ENCODE assay signal across 11 cellular contexts in genomic region chr16:12257926-12258561, GRCh38.
DNase-seq lines count a peak whose midpoint lies in the region; ATAC-seq, FAIRE-seq and TF ChIP-seq lines count a peak whose summit lies in the region.
"Had no signal": no experiment of that assay in that cellular context is flagged by ENCODE, and none has a peak within 500 bp of the region (broad histone marks: within the 10 kb centered on the region; RNA-seq: fewer than 3 reads in every experiment).

No MANE protein-coding gene starts in this region.

- no peak overlapping the region for H2AK5ac ChIP-seq in H1 (ENCODE audit: low read depth, low read length)

- no peak overlapping the region for H3K4me3 ChIP-seq in H1 (ENCODE audit: extremely low read depth in 1 of 4, insufficient read depth in 2 of 4, low read depth in 3 of 4, low read length in 4 of 4)

- H3K4me1 ChIP-seq in H1 (replicated peaks in 1 of 4; ENCODE audit: control insufficient read depth in 3 of 4, insufficient read depth in 4 of 4, low read length in 3 of 4): no peaks in the 10 kb centered on the region

- no peaks in the 10 kb centered on the region for H3K27me3 ChIP-seq in H1 (replicated peaks in 1 of 4; ENCODE audit: control insufficient read depth in 3 of 4, extremely low read depth in 1 of 4, insufficient read depth in 3 of 4, low read length in 3 of 4)

- peak; percentile 42 for DNase-seq in NCI-H2171 treated with DMSO at 0.1 percent for 48 hours (lab: John Stamatoyannopoulos, UW)
- no peak for DNase-seq in NCI-H2171 (lab: John Stamatoyannopoulos, UW)
- peak; percentile 89 for DNase-seq in NCI-H345 (lab: John Stamatoyannopoulos, UW)
- no peak for DNase-seq in H1 (ENCODE audit: low read depth in 1 of 2, low spot score in 2 of 2)
- peak in 14 of 49 donors; percentile 9 to 45 (median 22) for DNase-seq in substantia nigra (lab: John Stamatoyannopoulos, UW)
- DNase-seq in activated T-cell treated with anti-CD3 and anti-CD28 coated beads for 4 hours: no peak
- DNase-seq in H54 (ENCODE audit: insufficient read length, low spot score): no peak
- DNase-seq: GF-D8; stimulated activated CD4-positive, alpha-beta T cell treated with anti-CD3 and anti-CD28 coated beads, Interleukin-2, amount 100 ng/mL, for 48 hours had no signal

- H3K4me3 Mint-ChIP-seq in activated T-helper 17 cell treated with anti-CD3 and anti-CD28 coated beads, Interleukin-2, amount 50 U/mL, for 72 hours: no peak overlapping the region

- H3K27ac Mint-ChIP-seq in activated T-helper 17 cell treated with anti-CD3 and anti-CD28 coated beads, Interleukin-2, amount 50 U/mL, for 72 hours: no peak overlapping the region

- H3K79me1 ChIP-seq in H1 (ENCODE audit: low read depth, low read length): no peaks in the 10 kb centered on the region

- no peak overlapping the region for H2BK5ac ChIP-seq in H1 (ENCODE audit: low read depth, low read length)

- H4K91ac ChIP-seq in H1 (replicated peaks; ENCODE audit: insufficient read length, low read length): no peak overlapping the region

- 88% methylated on average over 12 of the region's 12 CpGs; no CpG with 5 or more reads in 1 of the 2 experiments for WGBS in H1 (ENCODE audit: extremely low coverage in 1 of 2, insufficient coverage in 1 of 2, insufficient read length in 1 of 2, insufficient replicate concordance in 2 of 2, low coverage in 1 of 2, low lambda C conversion rate in 2 of 2, missing lambda C conversion rate in 1 of 2), 2 experiments

- no peaks in the 10 kb centered on the region for H3K79me2 ChIP-seq in H1 (ENCODE audit: control insufficient read depth in 1 of 2, insufficient read depth in 2 of 2, low read length in 2 of 2)

- no peak overlapping the region for H4K5ac ChIP-seq in H1 (ENCODE audit: insufficient read length, low read depth, low read length)

- TF ChIP-seq CTCF in H1 (IDR thresholded peaks at IDR 0.05; ENCODE audit: control extremely low read depth in 1 of 3, insufficient read depth in 1 of 3, low read depth in 1 of 3, low read length in 3 of 3): peak; percentile 36 to 47 (median 43)

- TF ChIP-seq RAD21 in H1 (IDR thresholded peaks at IDR 0.05 in 1 of 2, conservative IDR thresholded peaks at IDR 0.05 in 1 of 2; ENCODE audit: low read depth in 2 of 2, low read length in 2 of 2): peak; percentile 40 to 51

- H3K18ac ChIP-seq in H1 (ENCODE audit: extremely low read depth, low read length): no peak overlapping the region

- no peaks in the 10 kb centered on the region for H3K23me2 ChIP-seq in H1 (ENCODE audit: low read depth, low read length)

- H3K27ac ChIP-seq in H1 (ENCODE audit: low read depth, low read length) (no peak overlapping the region), substantia nigra (ENCODE audit: low read depth, low read length, poor library complexity, severe bottlenecking) (peak overlapping the region; percentile 56)

- no peak for ATAC-seq in activated T-helper 17 cell treated with anti-CD3 and anti-CD28 coated beads, Interleukin-2, amount 50 U/mL, for 72 hours (replicated peaks)

- CTCF ChIA-PET in H1 (lab: Charles Lee; ENCODE audit: partially characterized antibody): interaction anchor here (1.0 to 6.4 kb wide), 8 partner anchors 9 to 163 kb away, joined by 3 to 59 read pairs (median 5); no protein-coding TSS in a partner anchor

- H4K8ac ChIP-seq in H1 (ENCODE audit: extremely low read depth, insufficient read depth, low read length): peak overlapping the region; percentile 74; the same call in 1 of the 2 replicates

- H2BK120ac ChIP-seq in H1 (replicated peaks; ENCODE audit: low read depth, low read length): no peak overlapping the region

- H3K9me3 Mint-ChIP-seq in activated T-helper 17 cell treated with anti-CD3 and anti-CD28 coated beads, Interleukin-2, amount 50 U/mL, for 72 hours: no peaks in the 10 kb centered on the region

- no peak overlapping the region for H3K4me2 ChIP-seq in H1 (ENCODE audit: insufficient read depth in 1 of 2, low read depth in 2 of 2, low read length in 2 of 2)

- no peak overlapping the region for H2BK12ac ChIP-seq in H1 (ENCODE audit: low read depth, low read length)

- no peak overlapping the region for H2BK15ac ChIP-seq in H1 (ENCODE audit: low read length)

- H4K20me1 ChIP-seq in H1 (replicated peaks in 1 of 2; ENCODE audit: control insufficient read depth in 1 of 2, insufficient read depth in 2 of 2, low read length in 2 of 2): no peaks in the 10 kb centered on the region

- peaks cover 7% of the 10 kb centered on the region for H3K4me1 Mint-ChIP-seq in activated T-helper 17 cell treated with anti-CD3 and anti-CD28 coated beads, Interleukin-2, amount 50 U/mL, for 72 hours

- H3K9ac ChIP-seq in H1 (replicated peaks in 1 of 4; ENCODE audit: extremely low read depth in 1 of 4, low read depth in 3 of 4, low read length in 3 of 4): no peak overlapping the region

- no peak overlapping the region for H3K4ac ChIP-seq in H1 (replicated peaks; ENCODE audit: insufficient read length, low read depth, low read length)

- H3K23ac ChIP-seq in H1 (ENCODE audit: insufficient read length): no peak overlapping the region

- POLR2A ChIA-PET in H1 (lab: Charles Lee; ENCODE audit: partially characterized antibody): no interaction called here

- H3K56ac ChIP-seq in H1 (replicated peaks; ENCODE audit: insufficient read length, low read depth, low read length): no peak overlapping the region

- H3K27me3 Mint-ChIP-seq in activated T-helper 17 cell treated with anti-CD3 and anti-CD28 coated beads, Interleukin-2, amount 50 U/mL, for 72 hours: no peaks in the 10 kb centered on the region

- no peak overlapping the region for H3K14ac ChIP-seq in H1 (ENCODE audit: insufficient read length)

- H3K36me3 Mint-ChIP-seq in activated T-helper 17 cell treated with anti-CD3 and anti-CD28 coated beads, Interleukin-2, amount 50 U/mL, for 72 hours (ENCODE audit: low read depth): no peaks in the 10 kb centered on the region

- no peak for TF ChIP-seq EP300 in H1 (IDR thresholded peaks at IDR 0.05; ENCODE audit: borderline replicate concordance in 1 of 2, low read depth in 2 of 2, low read length in 2 of 2)

- TF ChIP-seq POLR2A in H1 (IDR thresholded peaks at IDR 0.05; ENCODE audit: control extremely low read depth in 1 of 2, low read depth in 2 of 2, low read length in 2 of 2) (no peak), H54 (IDR thresholded peaks at IDR 0.05; ENCODE audit: low read depth, low read length) (no peak)

- no peaks in the 10 kb centered on the region for H3K9me3 ChIP-seq in H1 (ENCODE audit: insufficient read depth in 2 of 2, low read depth in 1 of 2, low read length in 1 of 2)

- FAIRE-seq in H1 (lab: Jason Lieb, UNC): no peak
- no peak for FAIRE-seq in H54 (lab: Jason Lieb, UNC)
- FAIRE-seq: endothelial cell of umbilical vein had no signal

- H3K36me3 ChIP-seq in H1 (ENCODE audit: control insufficient read depth in 2 of 4, insufficient read depth in 4 of 4, low read length in 3 of 4): no peaks in the 10 kb centered on the region

- H2BK20ac ChIP-seq in H1 (ENCODE audit: low read length): no peak overlapping the region

- no peak overlapping the region for H2AFZ ChIP-seq in H1 (ENCODE audit: low read length)

TF ChIP-seq in H1, 55 proteins besides CTCF, POLR2A, EP300 and RAD21:
- TF ChIP-seq EZH2 (IDR thresholded peaks at IDR 0.05; ENCODE audit: low read depth, low read length, severe bottlenecking) (no peak), MAFK (IDR thresholded peaks at IDR 0.05; ENCODE audit: low read depth, low read length) (no peak), KDM4A (IDR thresholded peaks at IDR 0.05; ENCODE audit: low read depth, low read length, severe bottlenecking) (no peak), CBX5 (IDR thresholded peaks at IDR 0.05; ENCODE audit: low read depth, low read length) (no peak), KDM1A (IDR thresholded peaks at IDR 0.05; ENCODE audit: borderline replicate concordance, low read length) (no peak), ATF2 (IDR thresholded peaks at IDR 0.05; ENCODE audit: low read length) (no peak), ASH2L (IDR thresholded peaks at IDR 0.05; ENCODE audit: low read length) (no peak), TEAD4 (IDR thresholded peaks at IDR 0.05; ENCODE audit: low read depth, low read length) (no peak), RBBP5 (IDR thresholded peaks at IDR 0.05; ENCODE audit: borderline replicate concordance, low read depth, low read length) (no peak), CHD1 (IDR thresholded peaks at IDR 0.05; ENCODE audit: low read depth, low read length) (no peak), TAF7 (optimal IDR thresholded peaks at IDR 0.05; ENCODE audit: borderline replicate concordance, low read depth, low read length) (no peak), SRF (IDR thresholded peaks at IDR 0.05; ENCODE audit: low read depth, low read length) (no peak)

Comparison
In these comparisons a context has a peak if more than half of its experiments do, and no peak if none do; other contexts are left out.
1. DNase-seq: peak in NCI-H2171 treated with DMSO at 0.1 percent for 48 hours (single experiment) and NCI-H345 (single experiment); none in NCI-H2171 (single experiment), H1 (0 of 2), activated T-cell treated with anti-CD3 and anti-CD28 coated beads for 4 hours (single experiment) and H54 (single experiment).